9 cellular contexts compared by ENCODE assay signal in genomic region chr14:75274899-75275569, GRCh38. TPM values are rescaled to one million over a fixed set of nuclear protein-coding genes. Genes with fewer than 3 reads are reported as not detected.
A peak's percentile ranks its signal among the peaks of the same experiment; 100 is the strongest.
DNase-seq lines count a peak whose midpoint lies in the region; ATAC-seq and TF ChIP-seq lines count a peak whose summit lies in the region.
"Had no signal": no experiment of that assay in that cellular context is flagged by ENCODE, and none has a peak within 500 bp of the region (broad histone marks: within the 10 kb centered on the region; RNA-seq: fewer than 3 reads in every experiment).

No MANE protein-coding gene starts in this region.

- H3K4me2 ChIP-seq in mesendoderm (ENCODE audit: low read length) = no peak overlapping the region

- no peaks in the 10 kb centered on the region for H3K9me3 ChIP-seq in T-helper 17 cell (ENCODE audit: control insufficient read depth, low read length, poor library complexity, severe bottlenecking)

- H3K4me1 ChIP-seq in rectal smooth muscle tissue (ENCODE audit: control insufficient read depth, insufficient read depth, low read length) = peaks cover 17% of the 10 kb centered on the region
- peaks cover 5% of the 10 kb centered on the region for H3K4me1 ChIP-seq in mesendoderm (ENCODE audit: control insufficient read depth, low read depth, low read length)

- peaks cover under 1% of the 10 kb centered on the region for H3K27me3 Mint-ChIP-seq in T-helper 17 cell

- peaks cover 5% of the 10 kb centered on the region for H3K79me2 ChIP-seq in mesendoderm (ENCODE audit: control insufficient read depth, insufficient read depth, low read length)

- peaks cover 7% of the 10 kb centered on the region for H3K36me3 Mint-ChIP-seq in T-helper 17 cell (ENCODE audit: low read depth)
- peaks cover 26% of the 10 kb centered on the region for H3K36me3 Mint-ChIP-seq in stimulated activated effector memory CD8-positive, alpha-beta T cell treated with anti-CD3 and anti-CD28 coated beads, Interleukin-12 subunit alpha, Interleukin-12 subunit beta, amount 100 ng/mL, for 72 hours

- peaks cover 6% of the 10 kb centered on the region for H3K79me1 ChIP-seq in mesendoderm (ENCODE audit: low read length)

- H3K4me3 Mint-ChIP-seq in T-helper 17 cell = peak overlapping the region; percentile 72
- H3K4me3 Mint-ChIP-seq in stimulated activated effector memory CD8-positive, alpha-beta T cell treated with anti-CD3 and anti-CD28 coated beads, Interleukin-12 subunit alpha, Interleukin-12 subunit beta, amount 100 ng/mL, for 72 hours = no peak overlapping the region

- H3K27ac Mint-ChIP-seq in T-helper 17 cell = peak overlapping the region; percentile 98
- no peak overlapping the region for H3K27ac Mint-ChIP-seq in stimulated activated effector memory CD8-positive, alpha-beta T cell treated with anti-CD3 and anti-CD28 coated beads, Interleukin-12 subunit alpha, Interleukin-12 subunit beta, amount 100 ng/mL, for 72 hours

- H3K27ac ChIP-seq in rectal smooth muscle tissue (ENCODE audit: low read depth, low read length) (peak overlapping the region; percentile 99), mesendoderm (ENCODE audit: low read depth, low read length) (no peak overlapping the region)

- no peak overlapping the region for H3K23ac ChIP-seq in mesendoderm (ENCODE audit: low read length)

- peaks cover 43% of the 10 kb centered on the region for H3K4me1 Mint-ChIP-seq in T-helper 17 cell
- H3K4me1 Mint-ChIP-seq in stimulated activated effector memory CD8-positive, alpha-beta T cell treated with anti-CD3 and anti-CD28 coated beads, Interleukin-12 subunit alpha, Interleukin-12 subunit beta, amount 100 ng/mL, for 72 hours = peaks cover 41% of the 10 kb centered on the region

- no peak for TF ChIP-seq CTCF in GM13976 (IDR thresholded peaks at IDR 0.05; ENCODE audit: borderline replicate concordance, control extremely low read depth, extremely low read depth, insufficient read depth, missing control alignments)

- no peak overlapping the region for H3K18ac ChIP-seq in mesendoderm (ENCODE audit: low read length)

- in situ Hi-C loops in GM13976 (cut with MboI; ENCODE audit: low sequenced_read_pairs, unreplicated experiment) = no loop called here

- H3K9me3 Mint-ChIP-seq in stimulated activated effector memory CD8-positive, alpha-beta T cell treated with anti-CD3 and anti-CD28 coated beads, Interleukin-12 subunit alpha, Interleukin-12 subunit beta, amount 100 ng/mL, for 72 hours = no peaks in the 10 kb centered on the region

- H3K4me3 ChIP-seq in rectal smooth muscle tissue (ENCODE audit: low read length) (no peak overlapping the region), mesendoderm (ENCODE audit: low read length) (no peak overlapping the region)

- H3K9ac ChIP-seq in rectal smooth muscle tissue (ENCODE audit: low read length) (no peak overlapping the region), mesendoderm (ENCODE audit: low read length) (no peak overlapping the region)

- H3K27me3 ChIP-seq in rectal smooth muscle tissue (ENCODE audit: control insufficient read depth, insufficient read depth, low read length) (no peaks in the 10 kb centered on the region), mesendoderm (ENCODE audit: insufficient read depth, low read length, poor library complexity) (no peaks in the 10 kb centered on the region)

- H2BK120ac ChIP-seq in mesendoderm (ENCODE audit: low read depth, low read length) = no peak overlapping the region

- H2AK5ac ChIP-seq in mesendoderm (ENCODE audit: low read length) = no peak overlapping the region

- no CpG with 5 or more reads among the region's 9 CpGs for WGBS in mesendoderm (ENCODE audit: extremely low coverage, insufficient coverage, low lambda C conversion rate)

- H4K8ac ChIP-seq in mesendoderm (ENCODE audit: low read depth, low read length) = no peak overlapping the region

- H3K56ac ChIP-seq in mesendoderm (ENCODE audit: low read length) = no peak overlapping the region

- no peak overlapping the region for H3K4ac ChIP-seq in mesendoderm (ENCODE audit: low read depth, low read length)

- H4K5ac ChIP-seq in mesendoderm (ENCODE audit: low read length) = no peak overlapping the region

- DNase-seq in GM13976 (ENCODE audit: low spot score) = peak; percentile 47
- DNase-seq in T-helper 17 cell = peak in 2 of 3 donors; percentile 50 to 65
- peak; percentile 49 for DNase-seq in fibroblast of peridontal ligament (ENCODE audit: extremely low read depth)
- DNase-seq in mesendoderm = no peak
- no peak for DNase-seq in NCI-H2029 (lab: John Stamatoyannopoulos, UW)
- no peak for DNase-seq in stimulated activated effector memory CD8-positive, alpha-beta T cell treated with anti-CD3 and anti-CD28 coated beads, Interleukin-12 subunit alpha, Interleukin-12 subunit beta, amount 100 ng/mL, for 72 hours (ENCODE audit: low spot score in 2 of 2)
- DNase-seq: NCI-H1417 had no signal

- H3K36me3 ChIP-seq in rectal smooth muscle tissue (ENCODE audit: control insufficient read depth, insufficient read depth, low read length) = peaks cover 3% of the 10 kb centered on the region
- H3K36me3 ChIP-seq in mesendoderm (ENCODE audit: control insufficient read depth, insufficient read depth, low read length) = no peaks in the 10 kb centered on the region

- ATAC-seq in T-helper 17 cell = peak; percentile 52
- ATAC-seq in HG02840 (IDR thresholded peaks at IDR 0.05; ENCODE audit: low FRiP score, unreplicated experiment) = no peak
- ATAC-seq in stimulated activated effector memory CD8-positive, alpha-beta T cell treated with anti-CD3 and anti-CD28 coated beads, Interleukin-12 subunit alpha, Interleukin-12 subunit beta, amount 100 ng/mL, for 72 hours = no peak

- H2BK15ac ChIP-seq in mesendoderm (replicated peaks; ENCODE audit: low read depth) = no peak overlapping the region

- no peak overlapping the region for H2BK5ac ChIP-seq in mesendoderm (ENCODE audit: low read length)

RNA-seq across cellular contexts. Expression of gene FOS, which starts 3.6 kb away (rescaled TPM):
- total RNA-seq in T-helper 17 cell = 1,000 to 10,000 TPM; 2,179 to 4,074 TPM
- polyA plus RNA-seq in mesendoderm (2013, experiment 1 of 2) = 30.2 TPM
- polyA plus RNA-seq in mesendoderm (2013, experiment 2 of 2) = 33.0 TPM

Comparison
In these comparisons a context has a peak if more than half of its experiments do, and no peak if none do; other contexts are left out.
1. DNase-seq: peak in GM13976 (single experiment), T-helper 17 cell (2 of 3) and fibroblast of peridontal ligament (single experiment); none in mesendoderm (single experiment), NCI-H2029 (single experiment) and stimulated activated effector memory CD8-positive, alpha-beta T cell treated with anti-CD3 and anti-CD28 coated beads, Interleukin-12 subunit alpha, Interleukin-12 subunit beta, amount 100 ng/mL, for 72 hours (0 of 2).